Comparison of ENCODE assay signal across 20 cellular contexts in the genomic region with DNA sequence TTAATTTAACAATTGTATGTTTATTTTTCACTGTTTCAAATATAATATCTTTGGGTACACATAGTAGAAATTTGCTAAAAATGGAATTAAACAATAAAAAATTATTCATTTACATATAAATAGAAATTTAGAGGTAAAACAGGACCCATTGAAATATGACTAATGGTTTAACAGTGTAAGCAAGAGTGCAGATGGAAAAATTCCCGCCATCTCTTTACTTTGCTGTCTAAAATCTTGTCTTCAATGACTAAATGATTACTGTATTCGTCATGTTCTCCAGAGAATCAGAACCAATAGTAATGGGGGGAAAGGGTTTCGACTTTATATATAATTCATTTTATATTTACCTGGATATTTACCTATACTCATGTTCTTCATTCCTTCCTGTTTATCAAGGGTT.
DNase-seq lines count a peak whose midpoint lies in the region; ATAC-seq and TF ChIP-seq lines count a peak whose summit lies in the region.
"Had no signal": no experiment of that assay in that cellular context is flagged by ENCODE, and none has a peak within 500 bp of the region (broad histone marks: within the 10 kb centered on the region; RNA-seq: fewer than 3 reads in every experiment).

No MANE protein-coding gene starts in this region.

- no peaks in the 10 kb centered on the region for H3K9me3 ChIP-seq in GM23248 (ENCODE audit: low read depth)
- no peaks in the 10 kb centered on the region for H3K9me3 ChIP-seq in PC-3 (ENCODE audit: low read length)
- no peaks in the 10 kb centered on the region for H3K9me3 ChIP-seq in osteoblast (ENCODE audit: low read depth, low read length)
- H3K9me3 ChIP-seq: BE2C had no signal

- no peak overlapping the region for H3K4me2 ChIP-seq in GM23248 (ENCODE audit: unreplicated experiment)
- H3K4me2 ChIP-seq in PC-3 (ENCODE audit: low read length) = no peak overlapping the region
- peak overlapping the region; percentile 20 for H3K4me2 ChIP-seq in osteoblast (ENCODE audit: insufficient read depth, low read length)

- in situ Hi-C loops in GM23248 (cut with MboI) = no loop called here

- H3F3A ChIP-seq in GM23248 (ENCODE audit: insufficient read depth) (peaks cover 11% of the 10 kb centered on the region; the same call in 1 of the 2 replicates), PC-3 (ENCODE audit: low read length, unreplicated experiment) (no peaks in the 10 kb centered on the region)

- intact Hi-C loops in PC-3 (cut with micrococcal nuclease) = no loop called here

- H3K9me2 ChIP-seq in GM23248 (ENCODE audit: insufficient read depth) (no peaks in the 10 kb centered on the region), PC-3 (replicated peaks; ENCODE audit: low read length) (no peaks in the 10 kb centered on the region)

- CTCF ChIA-PET in PC-3 (lab: Charles Lee) = no interaction called here

- H3K9ac ChIP-seq in GM23248 = no peak overlapping the region
- peak overlapping the region; percentile 55; the same call in 1 of the 2 replicates for H3K9ac ChIP-seq in PC-3 (ENCODE audit: low read length)

- H4K20me1 ChIP-seq in GM23248 (ENCODE audit: insufficient read depth) (no peaks in the 10 kb centered on the region), PC-3 (ENCODE audit: low read length) (no peaks in the 10 kb centered on the region), osteoblast (ENCODE audit: insufficient read depth, low read length) (no peaks in the 10 kb centered on the region)

- H3K4me3 ChIP-seq in GM23248 = no peak overlapping the region
- H3K4me3 ChIP-seq in PC-3 (ENCODE audit: low read length) = no peak overlapping the region
- no peak overlapping the region for H3K4me3 ChIP-seq in osteoblast (ENCODE audit: insufficient read depth, low read length)

- H3K27ac ChIP-seq in GM23248 = no peak overlapping the region
- H3K27ac ChIP-seq in PC-3 (ENCODE audit: low read length) = peak overlapping the region; percentile 83
- H3K27ac ChIP-seq in osteoblast (ENCODE audit: low read depth, low read length) = peak overlapping the region; percentile 45

- no TSS peak for BruUV-seq in PC-3 (replicated peaks; lab: Mats Ljungman, UMichigan)

- ATAC-seq in PC-3 (peak; percentile 59), HG02798 (IDR thresholded peaks at IDR 0.05; ENCODE audit: poor library complexity, unreplicated experiment) (no peak)
- ATAC-seq: HCT116 had no signal

- H2AFZ ChIP-seq in GM23248 (no peak overlapping the region), PC-3 (ENCODE audit: low read length) (no peak overlapping the region), osteoblast (ENCODE audit: low read length) (no peak overlapping the region)

- peaks cover 12% of the 10 kb centered on the region for H3K4me1 ChIP-seq in GM23248 (ENCODE audit: insufficient read depth)
- peaks cover 3% of the 10 kb centered on the region; the same call in 1 of the 2 replicates for H3K4me1 ChIP-seq in PC-3 (ENCODE audit: insufficient read depth, low read length)
- H3K4me1 ChIP-seq in osteoblast (ENCODE audit: insufficient read depth, low read length) = peaks cover 8% of the 10 kb centered on the region
- H3K4me1 ChIP-seq: BE2C had no signal

- H3K27me3 ChIP-seq in GM23248 (replicated peaks; ENCODE audit: insufficient read depth) (no peaks in the 10 kb centered on the region), PC-3 (ENCODE audit: low read length) (no peaks in the 10 kb centered on the region), osteoblast (ENCODE audit: insufficient read depth, low read length) (no peaks in the 10 kb centered on the region)
- H3K27me3 ChIP-seq: BE2C had no signal

- H3K36me3 ChIP-seq in GM23248 (ENCODE audit: low read depth) (no peaks in the 10 kb centered on the region), PC-3 (ENCODE audit: low read depth, low read length) (no peaks in the 10 kb centered on the region), osteoblast (ENCODE audit: insufficient read depth, low read length) (no peaks in the 10 kb centered on the region)
- H3K36me3 ChIP-seq: BE2C had no signal

- TF ChIP-seq CTCF in PC-3 (conservative IDR thresholded peaks at IDR 0.05; ENCODE audit: low read depth, low read length) (no peak), osteoblast (IDR thresholded peaks at IDR 0.05; ENCODE audit: extremely low read depth, low read depth, low read length) (no peak)

- POLR2A ChIA-PET in PC-3 (lab: Charles Lee; ENCODE audit: unreplicated experiment) = no interaction called here

- 85 to 94% methylated on average over 3 of the region's 3 CpGs for WGBS in GM23248 (ENCODE audit: low coverage in 1 of 2, low lambda C conversion rate in 2 of 2, missing lambda C conversion rate in 2 of 2), 2 experiments

- DNase-seq in GM23248 (peak; percentile 8), PC-3 (peak; percentile 39), osteoblast (ENCODE audit: insufficient read length, low spot score, missing footprints) (no peak), pons (ENCODE audit: low spot score) (no peak), NCI-H2196 (lab: John Stamatoyannopoulos, UW; ENCODE audit: unreplicated experiment) (no peak)
- DNase-seq: ACHN; BE2C; C1 segment of cervical spinal cord; CD4-positive, CD25-positive, alpha-beta regulatory T cell; CD8-positive, alpha-beta memory T cell; COR-L47; DMS 273 treated with DMSO at 0.1 percent for 48 hours; DMS53; DND-41; GDM1; GOT3; H7; HFFc6 had no signal

- H3K79me2 ChIP-seq in GM23248 (ENCODE audit: insufficient read depth) (no peaks in the 10 kb centered on the region), PC-3 (ENCODE audit: low read length) (no peaks in the 10 kb centered on the region), osteoblast (ENCODE audit: insufficient read depth, low read length) (no peaks in the 10 kb centered on the region)

Comparison
In these comparisons a context has a peak if more than half of its experiments do, and no peak if none do; other contexts are left out.
1. DNase-seq: peak in GM23248 (single experiment) and PC-3 (single experiment); none in osteoblast (single experiment), pons (single experiment) and NCI-H2196 (single experiment).